In the genomic region with DNA sequence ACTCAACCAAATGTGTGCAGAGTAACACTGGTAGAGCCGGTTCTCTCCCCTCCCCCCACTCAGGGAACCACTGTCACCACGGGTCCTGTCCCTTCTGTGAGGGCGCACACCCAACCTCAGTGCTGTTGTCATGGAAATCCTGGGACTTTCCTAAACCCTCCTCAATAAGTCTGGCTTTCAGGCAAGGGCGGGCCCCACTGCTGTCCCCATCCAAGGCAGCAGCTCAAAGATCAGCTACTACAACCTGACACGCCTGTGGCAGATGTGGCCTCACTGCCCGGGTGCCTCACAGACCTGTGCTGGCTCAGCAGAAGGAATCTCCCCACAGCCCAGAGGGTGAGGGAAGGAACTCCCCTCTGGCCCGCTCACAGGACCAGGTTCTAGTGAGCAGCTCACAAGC, we compare ENCODE assay signal across 21 cellular contexts. TPM values are rescaled to one million over a fixed set of nuclear protein-coding genes. Genes with fewer than 3 reads are reported as not detected.
"Had no signal": no experiment of that assay in that cellular context is flagged by ENCODE, and none has a peak within 500 bp of the region (broad histone marks: within the 10 kb centered on the region; RNA-seq: fewer than 3 reads in every experiment).

No MANE protein-coding gene starts in this region.

- H3K36me3 ChIP-seq: gastrocnemius medialis, prostate gland, right atrium auricular region, sigmoid colon, suprapubic skin had no signal

- H3K4me3 ChIP-seq: coronary artery, gastrocnemius medialis, prostate gland, right atrium auricular region, sigmoid colon, suprapubic skin had no signal

- H3K4me1 ChIP-seq: gastrocnemius medialis, prostate gland, right atrium auricular region, sigmoid colon, suprapubic skin had no signal

- H3K9me3 ChIP-seq: gastrocnemius medialis, prostate gland, right atrium auricular region, sigmoid colon, suprapubic skin had no signal

- ATAC-seq: effector memory CD8-positive, alpha-beta T cell; naive thymus-derived CD8-positive, alpha-beta T cell; stimulated activated effector memory CD8-positive, alpha-beta T cell treated with anti-CD3 and anti-CD28 coated beads, Interleukin-12 subunit alpha, Interleukin-12 subunit beta, amount 100 ng/mL, for 72 hours had no signal

- FAIRE-seq: keratinocyte had no signal

- H3K27me3 ChIP-seq: gastrocnemius medialis, right atrium auricular region, sigmoid colon, suprapubic skin had no signal

- H3K27ac ChIP-seq: coronary artery, gastrocnemius medialis, prostate gland, right atrium auricular region, sigmoid colon, suprapubic skin had no signal

- DNase-seq: dermis blood vessel endothelial cell; effector memory CD8-positive, alpha-beta T cell; foreskin fibroblast; gastrocnemius medialis; head of caudate nucleus; mesenchymal stem cell; naive thymus-derived CD8-positive, alpha-beta T cell; nephron progenitor cell; nucleus accumbens; sigmoid colon; stimulated activated CD4-positive, alpha-beta T cell treated with anti-CD3 and anti-CD28 coated beads, Interleukin-2, amount 100 ng/mL, for 24 hours; stimulated activated CD4-positive, alpha-beta T cell treated with anti-CD3 and anti-CD28 coated beads, Interleukin-4, amount 100 ng/mL, for 24 hours; trophoblast cell had no signal

RNA-seq across cellular contexts. Expression of a gene that starts 2.2 kb away (rescaled TPM):
- total RNA-seq: glomerular endothelial cell, lung microvascular endothelial cell had no signal
